ENCODE assay signal across 21 cellular contexts in genomic region chr3:127375151-127375937, GRCh38.
"Had no signal": no experiment of that assay in that cellular context is flagged by ENCODE, and none has a peak within 500 bp of the region (broad histone marks: within the 10 kb centered on the region; RNA-seq: fewer than 3 reads in every experiment).

No MANE protein-coding gene starts in this region.

- H3K4me3 Mint-ChIP-seq: activated T-cell treated with anti-CD3 and anti-CD28 coated beads, Interleukin-2, amount 50 U/mL, for 24 hours; activated T-helper 17 cell treated with anti-CD3 and anti-CD28 coated beads, Interleukin-2, amount 50 U/mL, for 72 hours; natural killer cell; T-helper 1 cell treated with Interleukin-12 subunit alpha and Interleukin-12 subunit beta and Interleukin-4 antibody, amounts not matched to agents 30 μg/mL and 1 μg/mL, for 36 hours; WTC11 had no signal

- H3K9me3 ChIP-seq: left lung, testis had no signal

- H3K9ac ChIP-seq: parathyroid adenoma had no signal

- H2AFZ ChIP-seq: parathyroid adenoma had no signal

- H3K27me3 ChIP-seq: brain microvascular endothelial cell, testis, upper lobe of left lung had no signal

- H3K36me3 ChIP-seq: brain microvascular endothelial cell, left lung, upper lobe of left lung had no signal

- ATAC-seq: activated naive CD4-positive, alpha-beta T cell treated with anti-CD3 and anti-CD28 coated beads, Interleukin-2, amount 50 U/mL, for 72 hours; activated T-helper 17 cell treated with anti-CD3 and anti-CD28 coated beads, Interleukin-2, amount 50 U/mL, for 72 hours; esophagus mucosa; natural killer cell; sciatic nerve had no signal

- H3K4me1 ChIP-seq: left lung, parathyroid adenoma, testis, upper lobe of left lung had no signal

- H3K27ac ChIP-seq: brain microvascular endothelial cell, left lung, parathyroid adenoma, testis, upper lobe of left lung had no signal

- H3K9me3 Mint-ChIP-seq: activated T-helper 17 cell treated with anti-CD3 and anti-CD28 coated beads, Interleukin-2, amount 50 U/mL, for 72 hours; natural killer cell; T-helper 1 cell treated with Interleukin-12 subunit alpha and Interleukin-12 subunit beta and Interleukin-4 antibody, amounts not matched to agents 30 μg/mL and 1 μg/mL, for 36 hours had no signal

- H3K27ac Mint-ChIP-seq: activated naive CD4-positive, alpha-beta T cell treated with anti-CD3 and anti-CD28 coated beads, Interleukin-2, amount 50 U/mL, for 72 hours; activated T-cell treated with anti-CD3 and anti-CD28 coated beads, Interleukin-2, amount 50 U/mL, for 24 hours; activated T-helper 17 cell treated with anti-CD3 and anti-CD28 coated beads, Interleukin-2, amount 50 U/mL, for 72 hours; natural killer cell; T-helper 1 cell treated with Interleukin-12 subunit alpha and Interleukin-12 subunit beta and Interleukin-4 antibody, amounts not matched to agents 30 μg/mL and 1 μg/mL, for 36 hours; WTC11 had no signal

- H3K4me3 ChIP-seq: left lung, testis, upper lobe of left lung had no signal

- H3K36me3 Mint-ChIP-seq: natural killer cell, WTC11 had no signal

- H3K4me1 Mint-ChIP-seq: activated T-helper 17 cell treated with anti-CD3 and anti-CD28 coated beads, Interleukin-2, amount 50 U/mL, for 72 hours; natural killer cell had no signal

- DNase-seq: activated T-cell treated with anti-CD3 and anti-CD28 coated beads, Interleukin-2, amount 50 U/mL, for 24 hours; aorta; brain microvascular endothelial cell; caudate nucleus; effector memory CD4-positive, alpha-beta T cell; midbrain; natural killer cell; small intestine; stimulated activated CD4-positive, alpha-beta T cell treated with anti-CD3 and anti-CD28 coated beads, Interleukin-4, amount 100 ng/mL, for 1 hour; stimulated activated naive CD4-positive, alpha-beta T cell; T1000; testis; upper lobe of left lung had no signal
